1 cellular context compared by ENCODE assay signal in genomic region chr15:70098461-70099166, GRCh38.
TF ChIP-seq lines count a peak whose summit lies in the region.

No MANE protein-coding gene starts in this region.

TF ChIP-seq in H1, 55 proteins besides CTCF, POLR2A, EP300 and RAD21 (continued from another document):
- TF ChIP-seq, protein P1, sequence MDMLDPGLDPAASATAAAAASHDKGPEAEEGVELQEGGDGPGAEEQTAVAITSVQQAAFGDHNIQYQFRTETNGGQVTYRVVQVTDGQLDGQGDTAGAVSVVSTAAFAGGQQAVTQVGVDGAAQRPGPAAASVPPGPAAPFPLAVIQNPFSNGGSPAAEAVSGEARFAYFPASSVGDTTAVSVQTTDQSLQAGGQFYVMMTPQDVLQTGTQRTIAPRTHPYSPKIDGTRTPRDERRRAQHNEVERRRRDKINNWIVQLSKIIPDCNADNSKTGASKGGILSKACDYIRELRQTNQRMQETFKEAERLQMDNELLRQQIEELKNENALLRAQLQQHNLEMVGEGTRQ (IDR thresholded peaks at IDR 0.05; ENCODE audit: low read length), result no peak
- no peak for TF ChIP-seq SIRT6 (IDR thresholded peaks at IDR 0.05; ENCODE audit: low read length)
- no peak for TF ChIP-seq SIN3A (conservative IDR thresholded peaks at IDR 0.05 in 1 of 2, IDR thresholded peaks at IDR 0.05 in 1 of 2; ENCODE audit: low read depth in 1 of 2, low read length in 2 of 2)
- TF ChIP-seq SAP30 (IDR thresholded peaks at IDR 0.05; ENCODE audit: insufficient read depth, insufficient replicate concordance, low read length), result no peak
- TF ChIP-seq FOSL1 (IDR thresholded peaks at IDR 0.05; ENCODE audit: insufficient read depth, low read depth, low read length), result no peak
- 0 out of 2 replicates have a peak, but pooled peaks have one; percentile 12 for TF ChIP-seq CHD2 (IDR thresholded peaks at IDR 0.05; ENCODE audit: low read length)
- peak; percentile 48; the same call in 1 of the 2 replicates for TF ChIP-seq TBP (IDR thresholded peaks at IDR 0.05; ENCODE audit: low read depth, low read length)
- no peak for TF ChIP-seq MAFK (IDR thresholded peaks at IDR 0.05; ENCODE audit: low read depth, low read length)
- no peak for TF ChIP-seq CBX8 (IDR thresholded peaks at IDR 0.05; ENCODE audit: borderline replicate concordance, low read depth, low read length)
- TF ChIP-seq RBBP5 (IDR thresholded peaks at IDR 0.05; ENCODE audit: borderline replicate concordance, low read depth, low read length), result no peak
- TF ChIP-seq CHD7 (IDR thresholded peaks at IDR 0.05; ENCODE audit: insufficient replicate concordance, low read length), result no peak
- no peak for TF ChIP-seq CBX5 (IDR thresholded peaks at IDR 0.05; ENCODE audit: low read depth, low read length)
- no peak for TF ChIP-seq SRF (IDR thresholded peaks at IDR 0.05; ENCODE audit: low read depth, low read length)
- TF ChIP-seq SP1 (IDR thresholded peaks at IDR 0.05; ENCODE audit: low read depth, low read length), result 0 out of 2 replicates have a peak, but pooled peaks have one; percentile 54
- no peak for TF ChIP-seq CHD1 (IDR thresholded peaks at IDR 0.05; ENCODE audit: low read depth, low read length)
- peak; percentile 54; the same call in 1 of the 2 replicates for TF ChIP-seq TAF1 (IDR thresholded peaks at IDR 0.05; ENCODE audit: low read depth, low read length)
- peak; percentile 57 for TF ChIP-seq POLR2AphosphoS5 (IDR thresholded peaks at IDR 0.05; ENCODE audit: low read depth, low read length)
- TF ChIP-seq SIX5 (IDR thresholded peaks at IDR 0.05; ENCODE audit: low read depth, low read length), result no peak
